In genomic region chr2:33323957-33324356, GRCh38 we compare ENCODE assay signal across 17 cellular contexts.
DNase-seq lines count a peak whose midpoint lies in the region; ATAC-seq, FAIRE-seq and TF ChIP-seq lines count a peak whose summit lies in the region.
"Had no signal": no experiment of that assay in that cellular context is flagged by ENCODE, and none has a peak within 500 bp of the region (broad histone marks: within the 10 kb centered on the region; RNA-seq: fewer than 3 reads in every experiment).

No MANE protein-coding gene starts in this region.

- no peak for TF ChIP-seq POLR2A in esophagus muscularis mucosa (IDR thresholded peaks at IDR 0.05; ENCODE audit: low read depth)
- TF ChIP-seq POLR2A in tibial nerve (IDR thresholded peaks at IDR 0.05), result no peak

- peak; percentile 43 for ATAC-seq in activated CD8-positive, alpha-beta T cell treated with anti-CD3 and anti-CD28 coated beads, Interleukin-2, amount 10 ng/mL, durations not matched to agents 7 days and 5 days
- no peak for ATAC-seq in activated CD8-positive, alpha-beta T cell treated with anti-CD3 and anti-CD28 coated beads for 36 hours

- peaks cover 0 to 6% (median 3%) of the 10 kb centered on the region in 4 donors for H3K36me3 ChIP-seq in esophagus muscularis mucosa
- H3K36me3 ChIP-seq in tibial artery, result peaks cover 0 to 28% (median 7%) of the 10 kb centered on the region in 3 donors
- no peaks in the 10 kb centered on the region for H3K36me3 ChIP-seq in tibial nerve
- H3K36me3 ChIP-seq: BLaER1 treated with 17β-estradiol and CSF1 and Interleukin-3, amounts not matched to agents 10 nM and 100 nM had no signal

- 92% methylated on average over 2 of the region's 2 CpGs for WGBS in esophagus muscularis mucosa
- 88 to 94% methylated on average over 2 of the region's 2 CpGs for WGBS in tibial nerve, 2 donors

- H3K36me3 Mint-ChIP-seq in activated CD8-positive, alpha-beta T cell treated with anti-CD3 and anti-CD28 coated beads, Interleukin-2, amount 10 ng/mL, durations not matched to agents 7 days and 5 days (ENCODE audit: low read depth), result no peaks in the 10 kb centered on the region
- H3K36me3 Mint-ChIP-seq in activated CD8-positive, alpha-beta T cell treated with anti-CD3 and anti-CD28 coated beads for 36 hours (ENCODE audit: low read depth), result no peaks in the 10 kb centered on the region
- H3K36me3 Mint-ChIP-seq in progenitor cell of endocrine pancreas (ENCODE audit: insufficient read depth), result peaks cover 5% of the 10 kb centered on the region

- H3K9me3 ChIP-seq in esophagus muscularis mucosa (no peaks in the 10 kb centered on the region), tibial artery (no peaks in the 10 kb centered on the region), tibial nerve (no peaks in the 10 kb centered on the region)
- H3K9me3 ChIP-seq: BLaER1 treated with 17β-estradiol and CSF1 and Interleukin-3, amounts not matched to agents 10 nM and 100 nM had no signal

- no peak for DNase-seq in activated CD8-positive, alpha-beta T cell treated with anti-CD3 and anti-CD28 coated beads, Interleukin-2, amount 10 ng/mL, durations not matched to agents 7 days and 5 days
- no peak for DNase-seq in activated CD8-positive, alpha-beta T cell treated with anti-CD3 and anti-CD28 coated beads for 36 hours
- DNase-seq in esophagus muscularis mucosa (ENCODE audit: extremely low spot score) (no peak), tibial artery (no peak), tibial nerve (ENCODE audit: low spot score in 2 of 2) (no peak), kidney tubule cell (ENCODE audit: low spot score) (no peak), progenitor cell of endocrine pancreas (ENCODE audit: low spot score, unreplicated experiment) (no peak)
- DNase-seq: Calu3; CD4-positive, alpha-beta T cell; DMS79; GOT3; H9 had no signal

- intact Hi-C loops in activated CD8-positive, alpha-beta T cell treated with anti-CD3 and anti-CD28 coated beads for 36 hours (cut with micrococcal nuclease), result no loop called here
- intact Hi-C loops in esophagus muscularis mucosa (cut with DNase I) (no loop called here), tibial artery (cut with DNase I; ENCODE audit: low total_unique reads) (no loop called here)

- POLR2A ChIA-PET in activated CD8-positive, alpha-beta T cell treated with anti-CD3 and anti-CD28 coated beads, Interleukin-2, amount 10 ng/mL, durations not matched to agents 7 days and 5 days (lab: Charles Lee), result no interaction called here
- POLR2A ChIA-PET in activated CD8-positive, alpha-beta T cell treated with anti-CD3 and anti-CD28 coated beads for 36 hours (lab: Charles Lee), result interaction anchor here (0.5 kb wide), 1 partner anchor 56 kb away, joined by 3 read pairs; no protein-coding TSS in a partner anchor

- TF ChIP-seq CTCF in activated CD8-positive, alpha-beta T cell treated with anti-CD3 and anti-CD28 coated beads for 36 hours (IDR thresholded peaks at IDR 0.05), result no peak
- no peak for TF ChIP-seq CTCF in esophagus muscularis mucosa (IDR thresholded peaks at IDR 0.05)
- no peak for TF ChIP-seq CTCF in tibial artery (IDR thresholded peaks at IDR 0.05)
- TF ChIP-seq CTCF in tibial nerve (IDR thresholded peaks at IDR 0.05), result no peak
- TF ChIP-seq CTCF in progenitor cell of endocrine pancreas (IDR thresholded peaks at IDR 0.05; ENCODE audit: unreplicated experiment), result no peak

- peak; percentile 76 for FAIRE-seq in TTC549 (lab: Jason Lieb, UNC)
- FAIRE-seq: GM12891, HTR-8/SVneo had no signal

- CTCF ChIA-PET in activated CD8-positive, alpha-beta T cell treated with anti-CD3 and anti-CD28 coated beads, Interleukin-2, amount 10 ng/mL, durations not matched to agents 7 days and 5 days (lab: Charles Lee), result no interaction called here
- CTCF ChIA-PET in activated CD8-positive, alpha-beta T cell treated with anti-CD3 and anti-CD28 coated beads for 36 hours (lab: Charles Lee), result no interaction called here

- H3K4me3 ChIP-seq in esophagus muscularis mucosa (no peak overlapping the region), tibial artery (no peak overlapping the region), tibial nerve (no peak overlapping the region)
- H3K4me3 ChIP-seq: BLaER1 treated with 17β-estradiol and CSF1 and Interleukin-3, amounts not matched to agents 10 nM and 100 nM had no signal

- TF ChIP-seq EP300 in esophagus muscularis mucosa (IDR thresholded peaks at IDR 0.05) (no peak), tibial nerve (IDR thresholded peaks at IDR 0.05) (no peak)

- H3K27me3 ChIP-seq in esophagus muscularis mucosa (no peaks in the 10 kb centered on the region), tibial artery (no peaks in the 10 kb centered on the region), tibial nerve (no peaks in the 10 kb centered on the region)
- H3K27me3 ChIP-seq: BLaER1 treated with 17β-estradiol and CSF1 and Interleukin-3, amounts not matched to agents 10 nM and 100 nM had no signal

- H3K27ac ChIP-seq in esophagus muscularis mucosa (replicated peaks in 1 of 4) (peak overlapping the region in 3 of 4 donors; percentile 72 to 74 (median 72)), tibial artery (peak overlapping the region; percentile 46 to 68), tibial nerve (no peak overlapping the region)
- H3K27ac ChIP-seq: 22Rv1; BLaER1 treated with 17β-estradiol and CSF1 and Interleukin-3, amounts not matched to agents 10 nM and 100 nM had no signal

- peaks cover 4% of the 10 kb centered on the region for H3K27me3 Mint-ChIP-seq in activated CD8-positive, alpha-beta T cell treated with anti-CD3 and anti-CD28 coated beads, Interleukin-2, amount 10 ng/mL, durations not matched to agents 7 days and 5 days (ENCODE audit: low read depth)
- peaks cover 9% of the 10 kb centered on the region for H3K27me3 Mint-ChIP-seq in activated CD8-positive, alpha-beta T cell treated with anti-CD3 and anti-CD28 coated beads for 36 hours
- no peaks in the 10 kb centered on the region for H3K27me3 Mint-ChIP-seq in progenitor cell of endocrine pancreas
- H3K27me3 Mint-ChIP-seq: CD4-positive, alpha-beta T cell had no signal

- H3K4me3 Mint-ChIP-seq in activated CD8-positive, alpha-beta T cell treated with anti-CD3 and anti-CD28 coated beads, Interleukin-2, amount 10 ng/mL, durations not matched to agents 7 days and 5 days, result no peak overlapping the region
- H3K4me3 Mint-ChIP-seq in activated CD8-positive, alpha-beta T cell treated with anti-CD3 and anti-CD28 coated beads for 36 hours, result no peak overlapping the region
- H3K4me3 Mint-ChIP-seq in progenitor cell of endocrine pancreas (ENCODE audit: low read depth), result no peak overlapping the region
- H3K4me3 Mint-ChIP-seq: CD4-positive, alpha-beta T cell; H9 had no signal

- H3K4me1 ChIP-seq in esophagus muscularis mucosa (peaks cover 19 to 74% (median 67%) of the 10 kb centered on the region in 4 donors), tibial artery (peaks cover 0 to 63% (median 15%) of the 10 kb centered on the region in 4 donors), tibial nerve (peaks cover 0 to 19% (median 12%) of the 10 kb centered on the region in 4 donors)
- H3K4me1 ChIP-seq: BLaER1 treated with 17β-estradiol and CSF1 and Interleukin-3, amounts not matched to agents 10 nM and 100 nM had no signal

- peaks cover 17% of the 10 kb centered on the region for H3K4me1 Mint-ChIP-seq in activated CD8-positive, alpha-beta T cell treated with anti-CD3 and anti-CD28 coated beads, Interleukin-2, amount 10 ng/mL, durations not matched to agents 7 days and 5 days (ENCODE audit: low read depth)
- peaks cover 22% of the 10 kb centered on the region for H3K4me1 Mint-ChIP-seq in activated CD8-positive, alpha-beta T cell treated with anti-CD3 and anti-CD28 coated beads for 36 hours (ENCODE audit: low read depth)
- no peaks in the 10 kb centered on the region for H3K4me1 Mint-ChIP-seq in progenitor cell of endocrine pancreas (ENCODE audit: low read depth)
- H3K4me1 Mint-ChIP-seq: H9 had no signal

- H3K27ac Mint-ChIP-seq in activated CD8-positive, alpha-beta T cell treated with anti-CD3 and anti-CD28 coated beads, Interleukin-2, amount 10 ng/mL, durations not matched to agents 7 days and 5 days, result no peak overlapping the region
- H3K27ac Mint-ChIP-seq in activated CD8-positive, alpha-beta T cell treated with anti-CD3 and anti-CD28 coated beads for 36 hours, result no peak overlapping the region
- H3K27ac Mint-ChIP-seq in progenitor cell of endocrine pancreas, result no peak overlapping the region
- H3K27ac Mint-ChIP-seq: CD4-positive, alpha-beta T cell; H9 had no signal

- no peaks in the 10 kb centered on the region for H3K9me3 Mint-ChIP-seq in activated CD8-positive, alpha-beta T cell treated with anti-CD3 and anti-CD28 coated beads, Interleukin-2, amount 10 ng/mL, durations not matched to agents 7 days and 5 days (ENCODE audit: insufficient read depth)
- no peaks in the 10 kb centered on the region for H3K9me3 Mint-ChIP-seq in activated CD8-positive, alpha-beta T cell treated with anti-CD3 and anti-CD28 coated beads for 36 hours
- H3K9me3 Mint-ChIP-seq in progenitor cell of endocrine pancreas (ENCODE audit: low read depth), result no peaks in the 10 kb centered on the region
- H3K9me3 Mint-ChIP-seq: CD4-positive, alpha-beta T cell; H9 had no signal

Comparison
In these comparisons a context has a peak if more than half of its experiments do, and no peak if none do; other contexts are left out.
1. H3K27ac ChIP-seq: peak in esophagus muscularis mucosa (3 of 4) and tibial artery (2 of 2); none in tibial nerve (0 of 4).